Comparison of ENCODE assay signal across 1 cellular context in the genomic region with DNA sequence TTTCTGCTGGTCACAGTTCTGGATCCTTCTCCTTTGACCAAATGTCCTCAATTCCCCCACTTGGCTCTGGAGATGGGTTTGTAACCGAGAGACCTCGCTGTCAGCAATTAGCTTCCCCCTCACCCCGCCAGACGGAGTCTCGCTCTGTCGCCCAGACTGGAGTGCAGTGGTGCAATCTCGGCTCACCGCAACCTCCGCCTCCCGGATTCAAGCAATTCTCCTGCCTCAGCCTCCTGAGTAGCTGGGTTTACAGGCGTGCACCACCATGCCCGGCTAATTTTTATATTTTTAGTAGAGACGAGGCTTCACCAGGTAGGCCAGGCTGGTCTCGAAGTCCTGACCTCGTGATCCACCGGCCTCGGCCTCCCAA.
A peak's percentile ranks its signal among the peaks of the same experiment; 100 is the strongest.
TF ChIP-seq lines count a peak whose summit lies in the region.

No MANE protein-coding gene starts in this region.

TF ChIP-seq in K562, 482 proteins besides CTCF, POLR2A, EP300 and RAD21:
- TF ChIP-seq HDAC2 (IDR thresholded peaks at IDR 0.05) (peak; percentile 71; the same call in 1 of the 2 replicates), KDM1A (IDR thresholded peaks at IDR 0.05) (peak; percentile 95 to 96), TRIM24 (IDR thresholded peaks at IDR 0.05) (0 out of 4 replicates have a peak, but pooled peaks of 1 of the 2 experiments have one; percentile 3), ZNF780A (CRISPR knock-in tag; IDR thresholded peaks at IDR 0.05) (0 out of 2 replicates have a peak, but pooled peaks have one; percentile 9), CEBPB (tag; IDR thresholded peaks at IDR 0.05) (peak; percentile 72), CEBPG (CRISPR knock-in tag; IDR thresholded peaks at IDR 0.05) (peak; percentile 33; the same call in 1 of the 2 replicates), CEBPG (tag; conservative IDR thresholded peaks at IDR 0.05 in 1 of 2, IDR thresholded peaks at IDR 0.05 in 1 of 2) (peak in 1 of 2 experiments; percentile 65; a peak in 2 of 4 replicates), ZNF121 (CRISPR knock-in tag; conservative IDR thresholded peaks at IDR 0.05) (0 out of 2 replicates have a peak, but pooled peaks have one; percentile 21), RCOR1 (IDR thresholded peaks at IDR 0.05; ENCODE audit: borderline replicate concordance in 1 of 2, low read depth in 2 of 2, low read length in 2 of 2) (peak in 1 of 2 experiments; percentile 26; a peak in 1 of 4 replicates), BCOR (IDR thresholded peaks at IDR 0.05) (peak; percentile 75), HDAC1 (IDR thresholded peaks at IDR 0.05) (peak in 1 of 2 experiments; percentile 47; a peak in 2 of 4 replicates), SMAD4 (CRISPR knock-in tag; conservative IDR thresholded peaks at IDR 0.05) (peak; percentile 56)
- TF ChIP-seq, protein P1, sequence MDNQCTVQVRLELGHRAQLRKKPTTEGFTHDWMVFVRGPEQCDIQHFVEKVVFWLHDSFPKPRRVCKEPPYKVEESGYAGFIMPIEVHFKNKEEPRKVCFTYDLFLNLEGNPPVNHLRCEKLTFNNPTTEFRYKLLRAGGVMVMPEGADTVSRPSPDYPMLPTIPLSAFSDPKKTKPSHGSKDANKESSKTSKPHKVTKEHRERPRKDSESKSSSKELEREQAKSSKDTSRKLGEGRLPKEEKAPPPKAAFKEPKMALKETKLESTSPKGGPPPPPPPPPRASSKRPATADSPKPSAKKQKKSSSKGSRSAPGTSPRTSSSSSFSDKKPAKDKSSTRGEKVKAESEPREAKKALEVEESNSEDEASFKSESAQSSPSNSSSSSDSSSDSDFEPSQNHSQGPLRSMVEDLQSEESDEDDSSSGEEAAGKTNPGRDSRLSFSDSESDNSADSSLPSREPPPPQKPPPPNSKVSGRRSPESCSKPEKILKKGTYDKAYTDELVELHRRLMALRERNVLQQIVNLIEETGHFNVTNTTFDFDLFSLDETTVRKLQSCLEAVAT (IDR thresholded peaks at IDR 0.05) = peak in 1 of 2 experiments; percentile 48; a peak in 1 of 4 replicates
- TF ChIP-seq, protein P2, sequence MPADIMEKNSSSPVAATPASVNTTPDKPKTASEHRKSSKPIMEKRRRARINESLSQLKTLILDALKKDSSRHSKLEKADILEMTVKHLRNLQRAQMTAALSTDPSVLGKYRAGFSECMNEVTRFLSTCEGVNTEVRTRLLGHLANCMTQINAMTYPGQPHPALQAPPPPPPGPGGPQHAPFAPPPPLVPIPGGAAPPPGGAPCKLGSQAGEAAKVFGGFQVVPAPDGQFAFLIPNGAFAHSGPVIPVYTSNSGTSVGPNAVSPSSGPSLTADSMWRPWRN (IDR thresholded peaks at IDR 0.05; ENCODE audit: low read depth) = 0 out of 2 replicates have a peak, but pooled peaks have one; percentile 16
